16 cellular contexts compared by ENCODE assay signal in the genomic region with DNA sequence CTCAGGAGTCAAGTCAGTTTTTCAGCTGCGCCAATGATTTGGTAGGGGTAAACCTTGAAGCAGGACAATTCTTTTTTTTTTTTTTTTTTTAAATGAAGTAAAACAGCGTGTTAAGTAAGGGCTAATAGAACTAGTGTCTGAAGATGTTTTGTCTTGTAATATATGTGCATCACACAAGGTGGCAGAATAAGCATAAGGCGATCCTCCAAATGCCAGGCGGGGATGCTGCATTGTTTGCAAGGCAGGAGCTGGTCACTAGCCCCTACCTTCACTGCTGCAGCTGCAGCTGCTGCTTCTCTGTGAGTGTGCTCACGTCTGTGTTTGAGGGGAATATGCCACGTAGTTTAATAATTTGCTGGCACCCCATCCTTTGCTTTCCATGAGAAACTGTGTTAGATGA.
DNase-seq lines count a peak whose midpoint lies in the region; ATAC-seq and TF ChIP-seq lines count a peak whose summit lies in the region.
"Had no signal": no experiment of that assay in that cellular context is flagged by ENCODE, and none has a peak within 500 bp of the region (broad histone marks: within the 10 kb centered on the region; RNA-seq: fewer than 3 reads in every experiment).

No MANE protein-coding gene starts in this region.

- peak; percentile 0 for DNase-seq in NCI-H146 (lab: John Stamatoyannopoulos, UW)
- DNase-seq in NCI-H146 treated with DMSO at 0.1 percent for 48 hours (lab: John Stamatoyannopoulos, UW; ENCODE audit: unreplicated experiment), result no peak
- peak; percentile 25 for DNase-seq in NCI-H2171 treated with DMSO at 0.1 percent for 48 hours (lab: John Stamatoyannopoulos, UW)
- peak; percentile 45 for DNase-seq in retina
- no peak for DNase-seq in GM03348 (ENCODE audit: low spot score)
- DNase-seq in T-helper 17 cell, result no peak
- DNase-seq in NCI-H774 (lab: John Stamatoyannopoulos, UW), result no peak
- DNase-seq: esophagus squamous epithelium, H9, mesenchymal stem cell, occipital lobe, tibial artery had no signal

- no peak for ATAC-seq in T-helper 17 cell

- no peak overlapping the region for H3K27ac Mint-ChIP-seq in T-helper 17 cell
- H3K27ac Mint-ChIP-seq: activated naive CD8-positive, alpha-beta T cell; H9 had no signal

- no peaks in the 10 kb centered on the region for H3K4me1 Mint-ChIP-seq in T-helper 17 cell
- H3K4me1 Mint-ChIP-seq: H9 had no signal

- H3K36me3 Mint-ChIP-seq in T-helper 17 cell (ENCODE audit: low read depth), result no peaks in the 10 kb centered on the region
- H3K36me3 Mint-ChIP-seq: activated naive CD8-positive, alpha-beta T cell had no signal

- peak; percentile 52 for TF ChIP-seq CTCF in VCaP (conservative IDR thresholded peaks at IDR 0.05)

- H3K9me3 ChIP-seq in T-helper 17 cell (ENCODE audit: control insufficient read depth, low read length, poor library complexity, severe bottlenecking), result no peaks in the 10 kb centered on the region
- H3K9me3 ChIP-seq: A549, esophagus squamous epithelium, tibial artery had no signal

- peaks cover 16% of the 10 kb centered on the region for H3K27me3 Mint-ChIP-seq in T-helper 17 cell

- H3K27ac ChIP-seq in VCaP, result no peak overlapping the region
- H3K27ac ChIP-seq: A549, esophagus squamous epithelium, RWPE1, tibial artery had no signal

- no peak overlapping the region for H3K4me3 Mint-ChIP-seq in T-helper 17 cell
- H3K4me3 Mint-ChIP-seq: activated naive CD8-positive, alpha-beta T cell; H9 had no signal

Comparison
In these comparisons a context has a peak if more than half of its experiments do, and no peak if none do; other contexts are left out.
1. DNase-seq: peak in NCI-H146 (single experiment), NCI-H2171 treated with DMSO at 0.1 percent for 48 hours (single experiment) and retina (single experiment); none in NCI-H146 treated with DMSO at 0.1 percent for 48 hours (single experiment), GM03348 (single experiment), T-helper 17 cell (0 of 3) and NCI-H774 (single experiment).